Comparison of ENCODE assay signal across 8 cellular contexts in the genomic region with DNA sequence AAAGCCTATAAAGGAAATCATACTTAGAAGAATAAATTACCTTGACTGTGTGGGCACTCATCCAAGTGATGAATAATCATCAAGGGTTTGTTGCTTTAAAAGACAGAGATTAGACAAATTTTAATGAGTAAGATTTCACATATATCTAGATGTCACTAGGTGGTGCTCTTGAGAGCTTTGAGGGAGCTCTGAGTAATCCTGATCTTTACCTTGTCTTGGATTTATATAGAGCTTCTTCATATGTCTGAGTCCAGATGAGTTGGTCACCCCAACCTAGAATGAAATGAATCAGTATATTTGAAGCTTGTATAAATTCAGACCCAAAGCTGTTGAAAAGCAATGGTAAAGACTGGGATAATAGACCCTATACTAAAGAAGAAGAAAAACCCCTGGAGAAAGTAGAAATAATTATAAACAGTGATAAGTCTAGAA. TPM values are rescaled to one million over a fixed set of nuclear protein-coding genes. Genes with fewer than 3 reads are reported as not detected.
DNase-seq lines count a peak whose midpoint lies in the region; ATAC-seq, FAIRE-seq and TF ChIP-seq lines count a peak whose summit lies in the region.

No MANE protein-coding gene starts in this region.

- H3K4me1 Mint-ChIP-seq in activated T-helper 17 cell treated with anti-CD3 and anti-CD28 coated beads, Interleukin-2, amount 50 U/mL, for 72 hours = peaks cover 4% of the 10 kb centered on the region

- H3K4me3 ChIP-seq in keratinocyte (ENCODE audit: control insufficient read depth in 2 of 3, extremely low read depth in 1 of 3, insufficient read depth in 2 of 3, low read depth in 1 of 3, low read length in 3 of 3) = no peak overlapping the region

- peak; percentile 70 for ATAC-seq in HG02798 (IDR thresholded peaks at IDR 0.05; ENCODE audit: poor library complexity, unreplicated experiment)
- peak; percentile 82 for ATAC-seq in activated T-helper 17 cell treated with anti-CD3 and anti-CD28 coated beads, Interleukin-2, amount 50 U/mL, for 72 hours (replicated peaks)

- H3K9ac ChIP-seq in keratinocyte (ENCODE audit: control insufficient read depth, extremely low read depth, insufficient read depth, low read length) = no peak overlapping the region

- H3K4me3 Mint-ChIP-seq in activated T-helper 17 cell treated with anti-CD3 and anti-CD28 coated beads, Interleukin-2, amount 50 U/mL, for 72 hours = no peak overlapping the region

- peak in 2 of 3 experiments; percentile 41 to 44 for TF ChIP-seq CTCF in keratinocyte (optimal IDR thresholded peaks at IDR 0.05 in 1 of 3, IDR thresholded peaks at IDR 0.05 in 1 of 3, conservative IDR thresholded peaks at IDR 0.05 in 1 of 3; ENCODE audit: extremely low read depth in 1 of 3, insufficient read depth in 2 of 3, low read length in 3 of 3)

- H3K4me2 ChIP-seq in keratinocyte (ENCODE audit: control insufficient read depth, extremely low read depth, insufficient read depth, low read depth, low read length) = no peak overlapping the region

- H4K20me1 ChIP-seq in keratinocyte (ENCODE audit: control insufficient read depth, extremely low read depth, insufficient read depth, low read length) = no peaks in the 10 kb centered on the region

- H3K9me3 Mint-ChIP-seq in activated T-helper 17 cell treated with anti-CD3 and anti-CD28 coated beads, Interleukin-2, amount 50 U/mL, for 72 hours = no peaks in the 10 kb centered on the region

- peaks cover 11% of the 10 kb centered on the region for H3K27me3 Mint-ChIP-seq in activated T-helper 17 cell treated with anti-CD3 and anti-CD28 coated beads, Interleukin-2, amount 50 U/mL, for 72 hours

- no peaks in the 10 kb centered on the region for H3K79me2 ChIP-seq in keratinocyte (ENCODE audit: control insufficient read depth, insufficient read depth, low read length)

- no peaks in the 10 kb centered on the region for H3K36me3 ChIP-seq in keratinocyte (ENCODE audit: control insufficient read depth in 2 of 2, extremely low read depth in 1 of 2, insufficient read depth in 2 of 2, low read length in 2 of 2)

- H3K9me1 ChIP-seq in keratinocyte (ENCODE audit: control insufficient read depth, extremely low read depth, insufficient read depth, low read length) = no peaks in the 10 kb centered on the region

- H3K9me3 ChIP-seq in keratinocyte (ENCODE audit: control insufficient read depth, low read depth, low read length) = no peaks in the 10 kb centered on the region

- dilution Hi-C loops in keratinocyte (cut with MboI; ENCODE audit: extremely low pct_ligation_motif_present, low sequenced_read_pairs) = no loop called here

- H3K4me1 ChIP-seq in keratinocyte (ENCODE audit: control insufficient read depth, extremely low read depth, insufficient read depth, low read length) = peaks cover 27% of the 10 kb centered on the region

- no peak overlapping the region for H3K27ac ChIP-seq in keratinocyte (ENCODE audit: control insufficient read depth, insufficient read depth, low read length)

- no peaks in the 10 kb centered on the region for H3K36me3 Mint-ChIP-seq in activated T-helper 17 cell treated with anti-CD3 and anti-CD28 coated beads, Interleukin-2, amount 50 U/mL, for 72 hours (ENCODE audit: low read depth)

- H2AFZ ChIP-seq in keratinocyte (ENCODE audit: control insufficient read depth, low read length) = no peak overlapping the region

- H3K27me3 ChIP-seq in keratinocyte (ENCODE audit: control insufficient read depth, extremely low read depth, insufficient read depth, low read length) = no peaks in the 10 kb centered on the region

- DNase-seq in SIG-M5 treated with dmso at 0.1 percent for 504 hours (lab: John Stamatoyannopoulos, UW; ENCODE audit: unreplicated experiment) (peak; percentile 68), SIG-M5 (lab: John Stamatoyannopoulos, UW) (no peak), NCI-H2196 (lab: John Stamatoyannopoulos, UW; ENCODE audit: unreplicated experiment) (peak; percentile 28), keratinocyte (ENCODE audit: low read depth, low spot score) (peak; percentile 63), urothelium cell line (ENCODE audit: low spot score) (peak; percentile 55)
- DNase-seq in activated naive CD4-positive, alpha-beta T cell treated with anti-CD3 and anti-CD28 coated beads, Interleukin-2, amount 50 U/mL, for 16 hours = no peak

- H3K27ac Mint-ChIP-seq in activated T-helper 17 cell treated with anti-CD3 and anti-CD28 coated beads, Interleukin-2, amount 50 U/mL, for 72 hours = no peak overlapping the region

- FAIRE-seq in keratinocyte (lab: Jason Lieb, UNC) = peak; percentile 68
- no peak for FAIRE-seq in urothelium cell line (lab: Jason Lieb, UNC)

RNA-seq across cellular contexts. Expression of a gene that starts 3.7 kb away (rescaled TPM):
- total RNA-seq in activated T-helper 17 cell treated with anti-CD3 and anti-CD28 coated beads, Interleukin-2, amount 50 U/mL, for 72 hours = not detected
- 1.5 to 2.4 TPM (median 2.3 TPM) in 3 replicates for polyA plus RNA-seq in keratinocyte
- polyA plus RNA-seq in keratinocyte (2011; ENCODE audit: low read depth) = 1.4 TPM
- 1.1 and 1.2 TPM in 2 replicates for polyA plus RNA-seq in keratinocyte (2011; cell fraction: cytosol; rRNA removed)
- polyA plus RNA-seq in keratinocyte (2011; cell fraction: nucleus; rRNA removed) = 1.2 and 1.5 TPM in 2 replicates
- polyA plus RNA-seq in keratinocyte (2012; ENCODE audit: low replicate concordance) = 0.30 and 0.91 TPM in 2 replicates
- 0.59 to 0.96 TPM in 2 of 3 replicates, not detected in the other for polyA minus RNA-seq in keratinocyte
- not detected for polyA minus RNA-seq in keratinocyte (2011; cell fraction: cytosol; rRNA and poly(A)+ RNA removed)
- polyA minus RNA-seq in keratinocyte (2011; cell fraction: nucleus; rRNA and poly(A)+ RNA removed) = not detected in 2 replicates

RNA-seq across cellular contexts. Expression of a gene that starts 47.6 kb away (rescaled TPM):
- total RNA-seq in activated T-helper 17 cell treated with anti-CD3 and anti-CD28 coated beads, Interleukin-2, amount 50 U/mL, for 72 hours = 1 to 10 TPM; 1.1 to 2.5 TPM
- polyA plus RNA-seq in keratinocyte = 11.2 to 21.6 TPM (median 18.0 TPM) in 3 replicates
- polyA plus RNA-seq in keratinocyte (2011; ENCODE audit: low read depth) = 4.7 TPM
- polyA plus RNA-seq in keratinocyte (2011; cell fraction: cytosol; rRNA removed) = 12.7 and 17.1 TPM in 2 replicates
- polyA plus RNA-seq in keratinocyte (2011; cell fraction: nucleus; rRNA removed) = 8.8 and 13.8 TPM in 2 replicates
- polyA plus RNA-seq in keratinocyte (2012; ENCODE audit: low replicate concordance) = 7.9 and 16.0 TPM in 2 replicates
- polyA minus RNA-seq in keratinocyte = 3.9 to 9.8 TPM (median 6.2 TPM) in 3 replicates
- polyA minus RNA-seq in keratinocyte (2011; cell fraction: cytosol; rRNA and poly(A)+ RNA removed) = 12.7 TPM
- polyA minus RNA-seq in keratinocyte (2011; cell fraction: nucleus; rRNA and poly(A)+ RNA removed) = 4.4 and 5.4 TPM in 2 replicates

Comparison
In these comparisons a context has a peak if more than half of its experiments do, and no peak if none do; other contexts are left out.
1. DNase-seq: peak in SIG-M5 treated with dmso at 0.1 percent for 504 hours (single experiment), NCI-H2196 (single experiment), keratinocyte (single experiment) and urothelium cell line (single experiment); none in SIG-M5 (single experiment) and activated naive CD4-positive, alpha-beta T cell treated with anti-CD3 and anti-CD28 coated beads, Interleukin-2, amount 50 U/mL, for 16 hours (single experiment).